ENCODE assay signal across 1 cellular context in the genomic region with DNA sequence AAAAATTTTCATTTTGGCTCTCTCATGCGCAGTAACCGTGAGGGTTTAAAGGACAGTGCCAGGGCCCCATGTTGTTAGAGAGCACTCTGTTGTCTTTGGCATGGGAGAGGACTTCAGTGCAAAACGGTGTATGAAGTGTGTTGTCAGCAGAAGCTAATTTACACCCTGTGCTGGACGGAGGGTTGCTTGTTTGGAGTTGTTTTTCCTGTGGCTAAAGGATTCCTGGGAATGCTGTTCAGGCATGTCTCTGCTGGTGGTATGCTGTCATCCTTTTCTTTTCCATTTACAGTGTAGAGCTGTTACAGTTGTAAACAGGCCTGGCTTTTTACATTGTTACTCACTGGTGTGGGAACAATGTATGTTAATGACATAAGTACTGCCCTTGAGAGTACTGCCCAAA.
TF ChIP-seq lines count a peak whose summit lies in the region.

No MANE protein-coding gene starts in this region.

TF ChIP-seq in GM12878, 131 proteins besides CTCF, POLR2A, EP300 and RAD21 (continued from another document):
- TF ChIP-seq, protein P1, sequence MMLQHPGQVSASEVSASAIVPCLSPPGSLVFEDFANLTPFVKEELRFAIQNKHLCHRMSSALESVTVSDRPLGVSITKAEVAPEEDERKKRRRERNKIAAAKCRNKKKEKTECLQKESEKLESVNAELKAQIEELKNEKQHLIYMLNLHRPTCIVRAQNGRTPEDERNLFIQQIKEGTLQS (IDR thresholded peaks at IDR 0.05; ENCODE audit: borderline replicate concordance, extremely low read depth, low read depth, low read length) = no peak
- no peak for TF ChIP-seq GATAD2B (conservative IDR thresholded peaks at IDR 0.05; ENCODE audit: low read depth)
- no peak for TF ChIP-seq BHLHE40 (IDR thresholded peaks at IDR 0.05; ENCODE audit: borderline replicate concordance in 1 of 2, low read depth in 2 of 2, low read length in 1 of 2)
- TF ChIP-seq, protein P2, sequence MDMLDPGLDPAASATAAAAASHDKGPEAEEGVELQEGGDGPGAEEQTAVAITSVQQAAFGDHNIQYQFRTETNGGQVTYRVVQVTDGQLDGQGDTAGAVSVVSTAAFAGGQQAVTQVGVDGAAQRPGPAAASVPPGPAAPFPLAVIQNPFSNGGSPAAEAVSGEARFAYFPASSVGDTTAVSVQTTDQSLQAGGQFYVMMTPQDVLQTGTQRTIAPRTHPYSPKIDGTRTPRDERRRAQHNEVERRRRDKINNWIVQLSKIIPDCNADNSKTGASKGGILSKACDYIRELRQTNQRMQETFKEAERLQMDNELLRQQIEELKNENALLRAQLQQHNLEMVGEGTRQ (IDR thresholded peaks at IDR 0.05; ENCODE audit: borderline replicate concordance, low read depth, low read length) = no peak
- no peak for TF ChIP-seq CEBPB (IDR thresholded peaks at IDR 0.05; ENCODE audit: borderline replicate concordance in 1 of 2, low read depth in 2 of 2, low read length in 2 of 2)
- no peak for TF ChIP-seq ASH2L (IDR thresholded peaks at IDR 0.05; ENCODE audit: borderline replicate concordance, low read depth)
- TF ChIP-seq PAX8 (IDR thresholded peaks at IDR 0.05) = no peak
- TF ChIP-seq TCF3 (IDR thresholded peaks at IDR 0.05; ENCODE audit: borderline replicate concordance, insufficient read depth, low read depth, low read length) = no peak
- TF ChIP-seq NR2C1 (IDR thresholded peaks at IDR 0.05) = no peak
- no peak for TF ChIP-seq ATF7 (IDR thresholded peaks at IDR 0.05; ENCODE audit: low read depth)
- TF ChIP-seq MYB (IDR thresholded peaks at IDR 0.05; ENCODE audit: borderline replicate concordance, low read depth, low read length) = no peak
- TF ChIP-seq, protein P3, sequence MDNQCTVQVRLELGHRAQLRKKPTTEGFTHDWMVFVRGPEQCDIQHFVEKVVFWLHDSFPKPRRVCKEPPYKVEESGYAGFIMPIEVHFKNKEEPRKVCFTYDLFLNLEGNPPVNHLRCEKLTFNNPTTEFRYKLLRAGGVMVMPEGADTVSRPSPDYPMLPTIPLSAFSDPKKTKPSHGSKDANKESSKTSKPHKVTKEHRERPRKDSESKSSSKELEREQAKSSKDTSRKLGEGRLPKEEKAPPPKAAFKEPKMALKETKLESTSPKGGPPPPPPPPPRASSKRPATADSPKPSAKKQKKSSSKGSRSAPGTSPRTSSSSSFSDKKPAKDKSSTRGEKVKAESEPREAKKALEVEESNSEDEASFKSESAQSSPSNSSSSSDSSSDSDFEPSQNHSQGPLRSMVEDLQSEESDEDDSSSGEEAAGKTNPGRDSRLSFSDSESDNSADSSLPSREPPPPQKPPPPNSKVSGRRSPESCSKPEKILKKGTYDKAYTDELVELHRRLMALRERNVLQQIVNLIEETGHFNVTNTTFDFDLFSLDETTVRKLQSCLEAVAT (IDR thresholded peaks at IDR 0.05) = no peak
- TF ChIP-seq EGR1 (IDR thresholded peaks at IDR 0.05; ENCODE audit: borderline replicate concordance in 1 of 2, low read depth in 2 of 2, low read length in 2 of 2) = no peak
- TF ChIP-seq BRCA1 (IDR thresholded peaks at IDR 0.05; ENCODE audit: low read depth, low read length) = no peak
- TF ChIP-seq, protein P4, sequence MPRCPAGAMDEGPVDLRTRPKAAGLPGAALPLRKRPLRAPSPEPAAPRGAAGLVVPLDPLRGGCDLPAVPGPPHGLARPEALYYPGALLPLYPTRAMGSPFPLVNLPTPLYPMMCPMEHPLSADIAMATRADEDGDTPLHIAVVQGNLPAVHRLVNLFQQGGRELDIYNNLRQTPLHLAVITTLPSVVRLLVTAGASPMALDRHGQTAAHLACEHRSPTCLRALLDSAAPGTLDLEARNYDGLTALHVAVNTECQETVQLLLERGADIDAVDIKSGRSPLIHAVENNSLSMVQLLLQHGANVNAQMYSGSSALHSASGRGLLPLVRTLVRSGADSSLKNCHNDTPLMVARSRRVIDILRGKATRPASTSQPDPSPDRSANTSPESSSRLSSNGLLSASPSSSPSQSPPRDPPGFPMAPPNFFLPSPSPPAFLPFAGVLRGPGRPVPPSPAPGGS (IDR thresholded peaks at IDR 0.05; ENCODE audit: borderline replicate concordance, insufficient read depth, low read depth, low read length, poor library complexity, severe bottlenecking) = no peak
- TF ChIP-seq BMI1 (IDR thresholded peaks at IDR 0.05; ENCODE audit: borderline replicate concordance) = no peak
